8 cellular contexts compared by ENCODE assay signal in the genomic region with DNA sequence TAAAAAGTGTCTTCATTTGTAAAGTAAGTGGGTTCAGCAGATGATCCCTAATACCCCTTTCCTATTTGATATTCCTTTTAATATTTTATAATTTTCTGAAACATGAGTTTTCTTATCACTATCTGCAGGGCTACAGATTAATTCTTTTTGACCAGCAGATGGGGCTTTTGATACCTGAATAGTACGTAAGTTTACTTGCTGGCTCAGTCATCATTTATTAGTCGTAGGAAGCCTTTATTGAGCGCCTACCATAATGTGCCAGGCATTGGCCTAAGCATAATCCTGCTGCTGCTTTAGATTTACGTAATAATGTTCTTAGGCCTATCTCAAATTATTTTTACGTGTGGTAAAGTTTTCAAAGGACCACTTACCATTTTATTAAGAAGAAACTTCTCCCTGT.
DNase-seq lines count a peak whose midpoint lies in the region; TF ChIP-seq lines count a peak whose summit lies in the region.

No MANE protein-coding gene starts in this region.

- H3K4me3 ChIP-seq in HEK293 (ENCODE audit: low read depth, low read length) = no peak overlapping the region
- no peak overlapping the region for H3K4me3 ChIP-seq in adipocyte (ENCODE audit: low read length)

- H3K9me3 ChIP-seq in HEK293 (ENCODE audit: control insufficient read depth, insufficient read depth, low read depth, low read length) (no peaks in the 10 kb centered on the region), adipocyte (ENCODE audit: control insufficient read depth, low read length) (no peaks in the 10 kb centered on the region)

- DNase-seq in AML-193 (lab: John Stamatoyannopoulos, UW) (peak; percentile 13 to 22), adipocyte (ENCODE audit: low read depth) (peak; percentile 64), left kidney (ENCODE audit: low read depth, low spot score) (peak; percentile 25), AG08396 (ENCODE audit: low spot score) (no peak)
- no peak for DNase-seq in activated naive CD4-positive, alpha-beta T cell treated with anti-CD3 and anti-CD28 coated beads, Interleukin-2, amount 10 ng/mL, durations not matched to agents 7 days and 5 days
- DNase-seq in effector CD8-positive, alpha-beta T cell (lab: John Stamatoyannopoulos, UW) = no peak
- no peak for DNase-seq in activated CD4-positive, alpha-beta T cell treated with anti-CD3 and anti-CD28 coated beads, Interleukin-2, amount 50 U/mL, for 1 hour

- no peaks in the 10 kb centered on the region for H3K36me3 Mint-ChIP-seq in activated naive CD4-positive, alpha-beta T cell treated with anti-CD3 and anti-CD28 coated beads, Interleukin-2, amount 10 ng/mL, durations not matched to agents 7 days and 5 days

- no peak overlapping the region for H3K27ac ChIP-seq in HEK293 (ENCODE audit: extremely low read depth, low read depth, low read length)

- no peak overlapping the region for H3K27ac Mint-ChIP-seq in activated naive CD4-positive, alpha-beta T cell treated with anti-CD3 and anti-CD28 coated beads, Interleukin-2, amount 10 ng/mL, durations not matched to agents 7 days and 5 days

- POLR2A ChIA-PET in HEK293 (lab: Yijun Ruan, JAX) = no interaction called here

- CTCF ChIA-PET in HEK293 (lab: Yijun Ruan, JAX) = no interaction called here
- CTCF ChIA-PET in activated naive CD4-positive, alpha-beta T cell treated with anti-CD3 and anti-CD28 coated beads, Interleukin-2, amount 10 ng/mL, durations not matched to agents 7 days and 5 days (lab: Charles Lee) = interaction anchor here (1.4 kb wide), 1 partner anchor 722 kb away, joined by 4 read pairs; no protein-coding TSS in a partner anchor

- no peak for TF ChIP-seq CTCF in HEK293 (tag by site-specific recombination; IDR thresholded peaks at IDR 0.05)

- H3K27me3 Mint-ChIP-seq in activated naive CD4-positive, alpha-beta T cell treated with anti-CD3 and anti-CD28 coated beads, Interleukin-2, amount 10 ng/mL, durations not matched to agents 7 days and 5 days = no peaks in the 10 kb centered on the region

- no peaks in the 10 kb centered on the region for H3K27me3 ChIP-seq in adipocyte (replicated peaks; ENCODE audit: control insufficient read depth, insufficient read depth, low read length)

- no peak overlapping the region for H3K4me3 Mint-ChIP-seq in activated naive CD4-positive, alpha-beta T cell treated with anti-CD3 and anti-CD28 coated beads, Interleukin-2, amount 10 ng/mL, durations not matched to agents 7 days and 5 days

- H3K4me1 ChIP-seq in HEK293 (ENCODE audit: control insufficient read depth, insufficient read depth, low read length) (no peaks in the 10 kb centered on the region), adipocyte (ENCODE audit: control insufficient read depth, insufficient read depth, low read length) (peaks cover 29% of the 10 kb centered on the region)

- no peak overlapping the region for H3K9ac ChIP-seq in adipocyte (ENCODE audit: low read length)

- no peaks in the 10 kb centered on the region for H3K4me1 Mint-ChIP-seq in activated naive CD4-positive, alpha-beta T cell treated with anti-CD3 and anti-CD28 coated beads, Interleukin-2, amount 10 ng/mL, durations not matched to agents 7 days and 5 days

- H3K36me3 ChIP-seq in HEK293 (ENCODE audit: control insufficient read depth in 2 of 2, insufficient read depth in 1 of 2, low read length in 2 of 2) (no peaks in the 10 kb centered on the region), adipocyte (ENCODE audit: control insufficient read depth, insufficient read depth, low read length, severe bottlenecking) (peaks cover 5% of the 10 kb centered on the region)

- no peaks in the 10 kb centered on the region for H3K9me3 Mint-ChIP-seq in activated naive CD4-positive, alpha-beta T cell treated with anti-CD3 and anti-CD28 coated beads, Interleukin-2, amount 10 ng/mL, durations not matched to agents 7 days and 5 days

TF ChIP-seq in HEK293, 187 proteins besides CTCF, POLR2A, EP300 and RAD21:
- TF ChIP-seq HOXC10 (CRISPR knock-in tag; IDR thresholded peaks at IDR 0.05) (no peak), ZNF654 (tag by site-specific recombination; IDR thresholded peaks at IDR 0.05; ENCODE audit: low read depth) (peak; percentile 62)
- TF ChIP-seq, protein P1, sequence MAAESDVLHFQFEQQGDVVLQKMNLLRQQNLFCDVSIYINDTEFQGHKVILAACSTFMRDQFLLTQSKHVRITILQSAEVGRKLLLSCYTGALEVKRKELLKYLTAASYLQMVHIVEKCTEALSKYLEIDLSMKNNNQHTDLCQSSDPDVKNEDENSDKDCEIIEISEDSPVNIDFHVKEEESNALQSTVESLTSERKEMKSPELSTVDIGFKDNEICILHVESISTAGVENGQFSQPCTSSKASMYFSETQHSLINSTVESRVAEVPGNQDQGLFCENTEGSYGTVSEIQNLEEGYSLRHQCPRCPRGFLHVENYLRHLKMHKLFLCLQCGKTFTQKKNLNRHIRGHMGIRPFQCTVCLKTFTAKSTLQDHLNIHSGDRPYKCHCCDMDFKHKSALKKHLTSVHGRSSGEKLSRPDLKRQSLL (tag by site-specific recombination; IDR thresholded peaks at IDR 0.05) = peak; percentile 73; the same call in 1 of the 2 replicates

Comparison
In these comparisons a context has a peak if more than half of its experiments do, and no peak if none do; other contexts are left out.
1. DNase-seq: peak in AML-193 (2 of 2), adipocyte (single experiment) and left kidney (single experiment); none in AG08396 (single experiment), activated naive CD4-positive, alpha-beta T cell treated with anti-CD3 and anti-CD28 coated beads, Interleukin-2, amount 10 ng/mL, durations not matched to agents 7 days and 5 days (single experiment), effector CD8-positive, alpha-beta T cell (single experiment) and activated CD4-positive, alpha-beta T cell treated with anti-CD3 and anti-CD28 coated beads, Interleukin-2, amount 50 U/mL, for 1 hour (single experiment).